In genomic region chr7:75055830-75056431, GRCh38 we compare ENCODE assay signal across 16 cellular contexts. TPM values are rescaled to one million over a fixed set of nuclear protein-coding genes. Genes with fewer than 3 reads are reported as not detected.
A peak's percentile ranks its signal among the peaks of the same experiment; 100 is the strongest.
DNase-seq lines count a peak whose midpoint lies in the region; ATAC-seq and TF ChIP-seq lines count a peak whose summit lies in the region.
"Had no signal": no experiment of that assay in that cellular context is flagged by ENCODE, and none has a peak within 500 bp of the region (broad histone marks: within the 10 kb centered on the region; RNA-seq: fewer than 3 reads in every experiment).

No MANE protein-coding gene starts in this region.

- TF ChIP-seq CTCF in astrocyte of the spinal cord (IDR thresholded peaks at IDR 0.05; ENCODE audit: low read depth, low read length) (no peak), gastrocnemius medialis (IDR thresholded peaks at IDR 0.05 in 4 of 5, conservative IDR thresholded peaks at IDR 0.05 in 1 of 5) (no peak)

- peaks cover 16 to 23% of the 10 kb centered on the region in 2 donors for H3K4me1 ChIP-seq in gastrocnemius medialis
- no peaks in the 10 kb centered on the region for H3K4me1 ChIP-seq in CD4-positive, alpha-beta memory T cell (ENCODE audit: insufficient read depth, low read length)
- H3K4me1 ChIP-seq: colonic mucosa, spleen had no signal

- TF ChIP-seq POLR2A in gastrocnemius medialis (IDR thresholded peaks at IDR 0.05), result no peak

- no peaks in the 10 kb centered on the region for H3K27me3 ChIP-seq in gastrocnemius medialis
- H3K27me3 ChIP-seq in CD4-positive, alpha-beta memory T cell (ENCODE audit: insufficient read depth, low read length), result no peaks in the 10 kb centered on the region
- H3K27me3 ChIP-seq: colonic mucosa, spleen had no signal

- intact Hi-C loops in left cardiac atrium (cut with DNase I) (no loop called here), gastrocnemius medialis (cut with DNase I; ENCODE audit: low total_unique reads) (no loop called here)
- intact Hi-C loops in CD4-positive, alpha-beta memory T cell (cut with micrococcal nuclease), result no loop called here

- no peak overlapping the region for H3K4me3 ChIP-seq in astrocyte of the spinal cord (ENCODE audit: low read depth, low read length)
- H3K4me3 ChIP-seq in gastrocnemius medialis, result no peak overlapping the region
- no peak overlapping the region for H3K4me3 ChIP-seq in CD4-positive, alpha-beta memory T cell (ENCODE audit: low read length in 2 of 2)
- H3K4me3 ChIP-seq: colonic mucosa, spleen had no signal

- CTCF ChIA-PET in CD4-positive, alpha-beta memory T cell (lab: Charles Lee; ENCODE audit: partially characterized antibody), result no interaction called here

- H3K4me3 Mint-ChIP-seq in CD4-positive, alpha-beta memory T cell, result no peak overlapping the region
- H3K4me3 Mint-ChIP-seq: activated T-helper 17 cell treated with anti-CD3 and anti-CD28 coated beads, Interleukin-2, amount 50 U/mL, for 72 hours had no signal

- peaks cover 59 to 72% of the 10 kb centered on the region in 2 donors for H3K36me3 Mint-ChIP-seq in CD4-positive, alpha-beta memory T cell

- POLR2A ChIA-PET in CD4-positive, alpha-beta memory T cell (lab: Charles Lee; ENCODE audit: partially characterized antibody), result no interaction called here

- H3K27me3 Mint-ChIP-seq in CD4-positive, alpha-beta memory T cell, result no peaks in the 10 kb centered on the region
- H3K27me3 Mint-ChIP-seq: activated T-helper 17 cell treated with anti-CD3 and anti-CD28 coated beads, Interleukin-2, amount 50 U/mL, for 72 hours had no signal

- H3K36me3 ChIP-seq in gastrocnemius medialis, result peaks cover 0 to 73% of the 10 kb centered on the region in 2 donors
- peaks cover 64% of the 10 kb centered on the region for H3K36me3 ChIP-seq in CD4-positive, alpha-beta memory T cell (ENCODE audit: insufficient read depth, low read length)

- DNase-seq in AG08395 (ENCODE audit: low spot score) (peak; percentile 46), astrocyte of the spinal cord (ENCODE audit: low read depth, low spot score) (peak; percentile 27), left cardiac atrium (no peak), gastrocnemius medialis (no peak)
- no peak for DNase-seq in CD4-positive, alpha-beta memory T cell
- no peak for DNase-seq in activated naive CD4-positive, alpha-beta T cell treated with Interleukin-2 at 50 U/mL for 16 hours
- DNase-seq: activated CD4-positive, CD25-positive, alpha-beta regulatory T cell; colonic mucosa; GDM1; NCI-H1105; NCI-H526 treated with DMSO at 0.1 percent for 48 hours; SHP77; spleen had no signal

- peak overlapping the region; percentile 65 to 77 (median 68) for H3K27ac ChIP-seq in gastrocnemius medialis
- H3K27ac ChIP-seq in CD4-positive, alpha-beta memory T cell (ENCODE audit: low read depth, low read length), result no peak overlapping the region
- H3K27ac ChIP-seq: colonic mucosa had no signal

- no peaks in the 10 kb centered on the region for H3K9me3 Mint-ChIP-seq in CD4-positive, alpha-beta memory T cell
- H3K9me3 Mint-ChIP-seq: activated T-helper 17 cell treated with anti-CD3 and anti-CD28 coated beads, Interleukin-2, amount 50 U/mL, for 72 hours had no signal

- in situ Hi-C loops in astrocyte of the spinal cord (cut with HindIII; ENCODE audit: low sequenced_read_pairs) (no loop called here), gastrocnemius medialis (cut with MboI; ENCODE audit: low sequenced_read_pairs in 4 of 4) (loop anchor here in 1 of 4 donors (25.0 kb wide), 1 partner anchor 706 kb away; the partner anchor contains the start of gene CCL26)

- no peaks in the 10 kb centered on the region for H3K4me1 Mint-ChIP-seq in CD4-positive, alpha-beta memory T cell
- H3K4me1 Mint-ChIP-seq: activated T-helper 17 cell treated with anti-CD3 and anti-CD28 coated beads, Interleukin-2, amount 50 U/mL, for 72 hours had no signal

- ATAC-seq in left cardiac atrium, result peak; percentile 10 to 64
- peak in 1 of 2 donors; percentile 16 for ATAC-seq in gastrocnemius medialis
- ATAC-seq in HG02610 (IDR thresholded peaks at IDR 0.05; ENCODE audit: unreplicated experiment), result no peak
- no peak for ATAC-seq in HG03039 (IDR thresholded peaks at IDR 0.05; ENCODE audit: unreplicated experiment)
- ATAC-seq: activated T-helper 17 cell treated with anti-CD3 and anti-CD28 coated beads, Interleukin-2, amount 50 U/mL, for 72 hours had no signal

- peak overlapping the region in 1 of 7 donors; percentile 61 for H3K27ac Mint-ChIP-seq in CD4-positive, alpha-beta memory T cell

- no peaks in the 10 kb centered on the region for H3K9me3 ChIP-seq in gastrocnemius medialis
- H3K9me3 ChIP-seq in CD4-positive, alpha-beta memory T cell (ENCODE audit: control insufficient read depth in 1 of 2, low read length in 2 of 2), result no peaks in the 10 kb centered on the region
- H3K9me3 ChIP-seq: colonic mucosa, spleen had no signal

RNA-seq across cellular contexts. Expression of gene RCC1L, which starts 17.7 kb away (rescaled TPM):
- total RNA-seq in left cardiac atrium (10 to 100 TPM; 34.3 to 34.8 TPM), gastrocnemius medialis (100 to 1,000 TPM in 1 of 4 donors, 10 to 100 TPM in 3; 52.7 to 101 (median 61.0) TPM)
- 10 to 100 TPM; 27.4 to 28.9 TPM for total RNA-seq in CD4-positive, alpha-beta memory T cell
- polyA plus RNA-seq in CD4-positive, alpha-beta memory T cell, result 10 to 100 TPM; 27.2 to 30.8 TPM

RNA-seq across cellular contexts. Expression of gene GTF2IRD2B, which starts 36.5 kb away (rescaled TPM):
- total RNA-seq in left cardiac atrium (10 to 100 TPM; 24.8 to 25.7 TPM), gastrocnemius medialis (10 to 100 TPM; 49.7 to 64.7 (median 60.1) TPM)
- 10 to 100 TPM; 54.9 to 64.0 TPM for total RNA-seq in CD4-positive, alpha-beta memory T cell
- polyA plus RNA-seq in CD4-positive, alpha-beta memory T cell, result 10 to 100 TPM; 25.4 to 38.0 TPM

Comparison
In these comparisons a context has a peak if more than half of its experiments do, and no peak if none do; other contexts are left out.
1. DNase-seq: peak in AG08395 (single experiment) and astrocyte of the spinal cord (single experiment); none in left cardiac atrium (single experiment), gastrocnemius medialis (0 of 2), CD4-positive, alpha-beta memory T cell (0 of 5) and activated naive CD4-positive, alpha-beta T cell treated with Interleukin-2 at 50 U/mL for 16 hours (single experiment).
2. ATAC-seq: peak in left cardiac atrium (2 of 2); none in HG02610 (single experiment) and HG03039 (single experiment).